ENCODE assay signal across 12 cellular contexts in the genomic region with DNA sequence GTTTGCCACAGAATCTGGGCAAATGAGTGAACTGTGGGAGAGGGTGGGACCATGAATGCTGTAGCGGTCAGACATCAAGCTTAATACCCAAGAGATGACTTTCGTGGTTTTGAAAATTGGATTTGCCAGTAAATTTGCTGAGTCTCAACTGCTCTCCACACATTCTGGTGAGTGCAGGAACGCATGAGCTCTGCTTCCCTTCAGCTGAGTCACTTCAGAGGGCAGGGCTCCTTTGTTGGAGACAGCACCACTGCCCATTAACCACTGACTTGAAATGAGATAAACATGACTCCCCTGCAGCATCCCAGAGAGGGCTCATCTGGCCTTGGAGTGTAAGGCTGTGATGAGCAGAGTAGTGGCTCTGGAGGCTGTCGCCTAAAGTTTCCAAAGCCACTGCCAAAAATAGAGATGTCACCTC. TPM values are rescaled to one million over a fixed set of nuclear protein-coding genes. Genes with fewer than 3 reads are reported as not detected.
DNase-seq lines count a peak whose midpoint lies in the region; ATAC-seq and TF ChIP-seq lines count a peak whose summit lies in the region.
"Had no signal": no experiment of that assay in that cellular context is flagged by ENCODE, and none has a peak within 500 bp of the region (broad histone marks: within the 10 kb centered on the region; RNA-seq: fewer than 3 reads in every experiment).

No MANE protein-coding gene starts in this region.

- peak; percentile 100 for DNase-seq in EH (ENCODE audit: low read depth)
- DNase-seq in Panc1 (ENCODE audit: low read depth, low spot score), result no peak
- DNase-seq in dermis blood vessel endothelial cell, result peak; percentile 76
- no peak for DNase-seq in omental fat pad (ENCODE audit: low spot score)
- DNase-seq in GM10266 (ENCODE audit: extremely low spot score), result no peak
- DNase-seq in HuH-7.5 (ENCODE audit: low spot score), result no peak
- DNase-seq in SKM-1 treated with dmso at 0.1 percent for 144 hours (lab: John Stamatoyannopoulos, UW; ENCODE audit: unreplicated experiment), result no peak
- DNase-seq in colonic mucosa, result no peak
- DNase-seq: gastrocnemius medialis, NCI-H2107 had no signal

- in situ Hi-C loops in Panc1 (cut with HindIII; ENCODE audit: low pct_unique_long_range_greater_than_20kb, low sequenced_read_pairs), result no loop called here

- peak; percentile 71 for ATAC-seq in Panc1
- ATAC-seq in omental fat pad (ENCODE audit: low FRiP score), result peak; percentile 90

- BruUV-seq in Panc1 (replicated peaks; lab: Mats Ljungman, UMichigan), result no TSS peak

- TF ChIP-seq CTCF in Panc1 (IDR thresholded peaks at IDR 0.05), result no peak
- TF ChIP-seq CTCF in omental fat pad (IDR thresholded peaks at IDR 0.05), result no peak
- no peak for TF ChIP-seq CTCF in GM10266 (IDR thresholded peaks at IDR 0.05; ENCODE audit: control insufficient read depth, insufficient read depth, low read depth, missing control alignments)
- no peak for TF ChIP-seq CTCF in colonic mucosa (IDR thresholded peaks at IDR 0.05)

- CTCF ChIA-PET in Panc1 (lab: Charles Lee), result interaction anchor here (0.7 kb wide), 2 partner anchors 12 to 45 kb away, joined by 7 to 9 read pairs; no protein-coding TSS in a partner anchor

- H3K36me3 ChIP-seq in Panc1 (ENCODE audit: control insufficient read depth, insufficient read depth, low read length) (no peaks in the 10 kb centered on the region; the same call in 1 of the 2 replicates), colonic mucosa (no peaks in the 10 kb centered on the region)

- no peak overlapping the region for H3K9ac ChIP-seq in colonic mucosa (ENCODE audit: low read depth in 2 of 2, low read length in 2 of 2)

- H3K27me3 ChIP-seq in Panc1 (ENCODE audit: control insufficient read depth, insufficient read depth, low read length) (no peaks in the 10 kb centered on the region), colonic mucosa (no peaks in the 10 kb centered on the region)
- H3K27me3 ChIP-seq: gastrocnemius medialis had no signal

- peak overlapping the region; percentile 57 for H3K27ac ChIP-seq in Panc1 (ENCODE audit: low read length)
- H3K27ac ChIP-seq in colonic mucosa, result no peak overlapping the region
- H3K27ac ChIP-seq: gastrocnemius medialis had no signal

- POLR2A ChIA-PET in Panc1 (lab: Charles Lee), result no interaction called here

- intact Hi-C loops in Panc1 (cut with micrococcal nuclease; ENCODE audit: unreplicated experiment) (no loop called here), colonic mucosa (cut with DNase I) (loop anchor here (5.0 kb wide), 1 partner anchor 37 kb away; a partner anchor contains a TSS)

- H3K4me3 ChIP-seq in Panc1 (ENCODE audit: low read depth in 2 of 2, low read length in 2 of 2) (no peak overlapping the region), colonic mucosa (no peak overlapping the region)
- H3K4me3 ChIP-seq: gastrocnemius medialis had no signal

- H3K4me1 ChIP-seq in Panc1 (ENCODE audit: control insufficient read depth, insufficient read depth, low read length) (peaks cover 13% of the 10 kb centered on the region), colonic mucosa (no peaks in the 10 kb centered on the region)

- H3K9me3 ChIP-seq in Panc1 (ENCODE audit: control insufficient read depth, insufficient read depth, low read depth, low read length) (no peaks in the 10 kb centered on the region), colonic mucosa (no peaks in the 10 kb centered on the region)
- H3K9me3 ChIP-seq: gastrocnemius medialis had no signal

RNA-seq across cellular contexts. Expression of a gene that starts 22.6 kb away (rescaled TPM):
- total RNA-seq in Panc1 (2021; ENCODE audit: unreplicated experiment) (1.3 TPM), dermis blood vessel endothelial cell (1.3 and 6.0 TPM in 2 replicates), omental fat pad (100 to 1,000 TPM in 3 of 4 donors, 10 to 100 TPM in 1; 16.1 to 691 (median 335) TPM), colonic mucosa (10 to 100 TPM; 30.6 to 79.5 TPM)
- 0.46 TPM for polyA plus RNA-seq in Panc1 (2012; ENCODE audit: insufficient read length)
- total RNA-seq: G401; T-helper 1 cell treated with Interleukin-12 subunit alpha and Interleukin-12 subunit beta and Interleukin-4 antibody, amounts not matched to agents 30 ng/mL and 1 ng/mL, for 36 hours had no signal

RNA-seq across cellular contexts. Expression of a gene that starts 37.2 kb away (rescaled TPM):
- total RNA-seq in Panc1 (2021; ENCODE audit: unreplicated experiment) (301 TPM), dermis blood vessel endothelial cell (82.5 and 93.8 TPM in 2 replicates), omental fat pad (10 to 100 TPM; 38.3 to 80.6 (median 62.7) TPM), colonic mucosa (10 to 100 TPM; 22.6 to 55.8 TPM)
- polyA plus RNA-seq in Panc1 (2012; ENCODE audit: insufficient read length), result 312 TPM
- total RNA-seq: G401 had no signal

Comparison
In these comparisons a context has a peak if more than half of its experiments do, and no peak if none do; other contexts are left out.
1. DNase-seq: peak in EH (single experiment) and dermis blood vessel endothelial cell (single experiment); none in Panc1 (single experiment), omental fat pad (single experiment), GM10266 (single experiment), HuH-7.5 (single experiment), SKM-1 treated with dmso at 0.1 percent for 144 hours (single experiment) and colonic mucosa (single experiment).